13 cellular contexts compared by ENCODE assay signal in the genomic region with DNA sequence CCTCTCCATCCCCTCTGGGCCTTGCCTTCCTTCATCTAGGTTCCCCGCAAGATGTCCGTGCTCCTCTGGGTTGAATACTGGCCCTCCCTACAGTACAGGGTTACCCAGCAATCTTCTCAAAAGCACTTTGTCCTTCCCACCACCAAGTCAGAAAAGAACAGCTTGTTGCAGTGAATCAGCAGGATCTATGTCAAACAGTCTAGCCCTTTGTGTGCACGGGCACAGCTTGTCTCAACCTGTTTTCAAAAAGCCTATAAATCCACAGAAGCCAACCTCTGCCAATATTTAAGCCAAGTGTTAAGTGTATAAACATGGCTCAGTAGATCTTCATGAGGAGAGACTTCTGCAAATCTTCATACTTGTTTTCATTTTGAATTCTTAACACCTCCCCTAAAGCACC. TPM values are rescaled to one million over a fixed set of nuclear protein-coding genes. Genes with fewer than 3 reads are reported as not detected.
DNase-seq lines count a peak whose midpoint lies in the region; ATAC-seq lines count a peak whose summit lies in the region.
"Had no signal": no experiment of that assay in that cellular context is flagged by ENCODE, and none has a peak within 500 bp of the region (broad histone marks: within the 10 kb centered on the region; RNA-seq: fewer than 3 reads in every experiment).

No MANE protein-coding gene starts in this region.

- 66% methylated on average over 3 of the region's 3 CpGs for WGBS in thymus

- H3K4me3 ChIP-seq in thymus (ENCODE audit: low read length), result peak overlapping the region; percentile 63

- H3K9me3 ChIP-seq in thymus (ENCODE audit: control insufficient read depth), result no peaks in the 10 kb centered on the region

- H3K36me3 ChIP-seq in thymus (ENCODE audit: control insufficient read depth, insufficient read depth), result peaks cover 6% of the 10 kb centered on the region

- peak; percentile 21 for DNase-seq in SIG-M5 treated with dmso at 0.1 percent for 504 hours (lab: John Stamatoyannopoulos, UW; ENCODE audit: unreplicated experiment)
- DNase-seq in SIG-M5 (lab: John Stamatoyannopoulos, UW), result no peak
- DNase-seq in NCI-H446 treated with DMSO at 0.1 percent for 48 hours (lab: John Stamatoyannopoulos, UW), result peak; percentile 76
- DNase-seq in T-helper 2 cell, result no peak
- no peak for DNase-seq in activated naive CD4-positive, alpha-beta T cell treated with anti-CD3 and anti-CD28 coated beads, Interleukin-2, amount 50 U/mL, for 16 hours
- DNase-seq in islet precursor cell, result no peak
- DNase-seq: activated naive CD4-positive, alpha-beta T cell treated with anti-CD3 and anti-CD28 coated beads, Interleukin-2, amount 10 ng/mL, durations not matched to agents 7 days and 5 days; CD4-positive, alpha-beta memory T cell; NCI-H526; small intestine had no signal

- no peaks in the 10 kb centered on the region for H3K27me3 ChIP-seq in thymus (ENCODE audit: control insufficient read depth, insufficient read depth)

- ATAC-seq in esophagus mucosa, result peak; percentile 88
- ATAC-seq: stimulated activated effector memory CD8-positive, alpha-beta T cell treated with anti-CD3 and anti-CD28 coated beads, Interleukin-12 subunit alpha, Interleukin-12 subunit beta, amount 100 ng/mL, for 72 hours had no signal

- peak overlapping the region; percentile 79 for H3K27ac ChIP-seq in thymus (ENCODE audit: low read depth)

- peaks cover 50% of the 10 kb centered on the region for H3K4me1 ChIP-seq in thymus (ENCODE audit: control insufficient read depth, insufficient read depth, low read length)

RNA-seq across cellular contexts. Expression of gene C17orf67, which starts 25.2 kb away (rescaled TPM):
- 0.52 TPM for total RNA-seq in esophagus mucosa
- 14.0 TPM for polyA plus RNA-seq in thymus

RNA-seq across cellular contexts. Expression of gene DGKE, which starts 25.4 kb away (rescaled TPM):
- 3.1 TPM for total RNA-seq in esophagus mucosa
- polyA plus RNA-seq in thymus, result 15.8 TPM

Comparison
In these comparisons a context has a peak if more than half of its experiments do, and no peak if none do; other contexts are left out.
1. DNase-seq: peak in SIG-M5 treated with dmso at 0.1 percent for 504 hours (single experiment) and NCI-H446 treated with DMSO at 0.1 percent for 48 hours (single experiment); none in SIG-M5 (single experiment), T-helper 2 cell (0 of 5), activated naive CD4-positive, alpha-beta T cell treated with anti-CD3 and anti-CD28 coated beads, Interleukin-2, amount 50 U/mL, for 16 hours (single experiment) and islet precursor cell (single experiment).